ENCODE assay signal across 1 cellular context in the genomic region with DNA sequence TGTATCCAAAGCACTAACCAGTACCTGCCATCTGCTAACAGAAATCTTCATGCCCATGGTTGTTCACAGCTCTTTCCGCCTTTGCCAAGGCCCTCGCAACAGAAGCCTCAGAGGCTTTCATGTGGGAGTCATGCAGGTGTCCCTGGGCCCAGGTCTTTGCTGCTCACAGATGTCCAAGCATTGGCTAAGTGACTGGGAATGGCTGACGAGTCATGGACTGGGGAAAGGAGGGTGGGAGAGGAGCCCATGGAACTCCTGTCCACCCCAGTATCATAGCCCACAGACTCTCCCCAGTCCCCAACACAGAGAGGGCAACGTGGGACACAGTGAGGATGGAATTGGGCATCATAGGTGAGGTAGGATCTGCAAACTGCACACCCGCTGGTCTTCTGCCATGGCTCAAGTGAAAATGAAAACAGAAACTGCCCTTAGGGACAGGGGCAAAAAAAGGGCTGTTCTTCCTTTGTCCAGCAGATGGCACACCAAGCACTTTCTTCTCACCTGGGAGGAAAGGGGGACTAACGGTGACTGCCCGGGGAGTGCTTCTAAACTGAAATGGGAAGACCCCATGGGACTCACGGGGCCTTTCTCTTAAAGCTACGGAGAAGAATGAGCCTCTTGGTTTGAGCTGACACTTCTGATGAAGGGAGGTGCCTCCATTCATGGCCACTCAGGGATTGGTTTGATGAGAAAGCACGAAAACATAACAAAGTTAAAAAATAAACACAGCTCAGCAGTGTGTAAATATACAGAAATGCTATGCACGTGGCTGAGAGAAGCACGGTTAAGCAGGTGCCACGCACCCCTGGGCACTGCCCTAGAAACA.
A peak's percentile ranks its signal among the peaks of the same experiment; 100 is the strongest.
TF ChIP-seq lines count a peak whose summit lies in the region.

No MANE protein-coding gene starts in this region.

TF ChIP-seq in HEK293, 187 proteins besides CTCF, POLR2A, EP300 and RAD21 (continued from another document):
- peak; percentile 31; the same call in 1 of the 2 replicates for TF ChIP-seq PATZ1 (tag by site-specific recombination; IDR thresholded peaks at IDR 0.05)
- peak; percentile 67; the same call in 1 of the 2 replicates for TF ChIP-seq ZNF561 (tag by site-specific recombination; IDR thresholded peaks at IDR 0.05; ENCODE audit: borderline replicate concordance)
